ENCODE assay signal across 1 cellular context in genomic region chr6:142624978-142625715, GRCh38.
TF ChIP-seq lines count a peak whose summit lies in the region.

No MANE protein-coding gene starts in this region.

TF ChIP-seq in GM23338, 12 proteins besides CTCF, POLR2A, EP300 and RAD21 (continued from another document):
- TF ChIP-seq ZNF462 (CRISPR knock-in tag; IDR thresholded peaks at IDR 0.05) (no peak), CREB1 (CRISPR knock-in tag; IDR thresholded peaks at IDR 0.05; ENCODE audit: low read depth) (no peak), ZNF114 (CRISPR knock-in tag; IDR thresholded peaks at IDR 0.05) (no peak), POLR2AphosphoS5 (IDR thresholded peaks at IDR 0.05; ENCODE audit: low read depth) (no peak)
